In genomic region chr9:82750411-82750918, GRCh38 we compare ENCODE assay signal across 35 cellular contexts.
"Had no signal": no experiment of that assay in that cellular context is flagged by ENCODE, and none has a peak within 500 bp of the region (broad histone marks: within the 10 kb centered on the region; RNA-seq: fewer than 3 reads in every experiment).

No MANE protein-coding gene starts in this region.

- H3K4me1 Mint-ChIP-seq: activated B cell treated with CpG ODN at 0.5 μM for 24 hours; activated CD8-positive, alpha-beta memory T cell treated with anti-CD3 and anti-CD28 coated beads, Interleukin-2, amount 10 ng/mL, durations not matched to agents 7 days and 5 days; activated naive CD4-positive, alpha-beta T cell treated with anti-CD3 and anti-CD28 coated beads, Interleukin-2, amount 50 U/mL, for 24 hours; activated naive CD8-positive, alpha-beta T cell treated with anti-CD3 and anti-CD28 coated beads for 36 hours; activated naive CD8-positive, alpha-beta T cell treated with anti-CD3 and anti-CD28 coated beads, Interleukin-2, amount 50 U/mL, for 24 hours; endodermal cell had no signal

- H3K4me3 Mint-ChIP-seq: activated B cell treated with CpG ODN at 0.5 μM for 24 hours; activated CD8-positive, alpha-beta memory T cell treated with anti-CD3 and anti-CD28 coated beads, Interleukin-2, amount 10 ng/mL, durations not matched to agents 7 days and 5 days; activated CD8-positive, alpha-beta T cell treated with anti-CD3 and anti-CD28 coated beads, Interleukin-2, amount 10 ng/mL, durations not matched to agents 7 days and 5 days; activated naive CD4-positive, alpha-beta T cell treated with anti-CD3 and anti-CD28 coated beads for 36 hours; activated naive CD4-positive, alpha-beta T cell treated with anti-CD3 and anti-CD28 coated beads, Interleukin-2, amount 50 U/mL, for 24 hours; activated naive CD8-positive, alpha-beta T cell treated with anti-CD3 and anti-CD28 coated beads for 36 hours; activated naive CD8-positive, alpha-beta T cell treated with anti-CD3 and anti-CD28 coated beads, Interleukin-2, amount 50 U/mL, for 24 hours; activated T-helper 1 cell treated with anti-CD3 and anti-CD28 coated beads, Interleukin-12 subunit alpha, Interleukin-12 subunit beta, Interleukin-2, Interleukin-4 antibody, amounts not matched to agents 30 ng/mL and 10 ng/mL and 1 ng/mL, durations not matched to agents 14 hours and 24 hours and 36 hours; dendritic cell treated with granulocyte-macrophage colony-stimulating factor and Interleukin-4, amounts not matched to agents 40 ng/mL and 50 ng/mL, for 4 days; endodermal cell had no signal

- H3K9me3 ChIP-seq: adrenal gland, body of pancreas, gastrocnemius medialis, heart left ventricle had no signal

- H3K4me1 ChIP-seq: adrenal gland, body of pancreas, gastrocnemius medialis, heart left ventricle had no signal

- H3K36me3 ChIP-seq: adrenal gland, gastrocnemius medialis, heart left ventricle had no signal

- H3K27me3 Mint-ChIP-seq: activated B cell treated with CpG ODN at 0.5 μM for 24 hours; activated CD8-positive, alpha-beta memory T cell treated with anti-CD3 and anti-CD28 coated beads, Interleukin-2, amount 10 ng/mL, durations not matched to agents 7 days and 5 days; activated naive CD4-positive, alpha-beta T cell treated with anti-CD3 and anti-CD28 coated beads, Interleukin-2, amount 50 U/mL, for 24 hours; activated naive CD8-positive, alpha-beta T cell treated with anti-CD3 and anti-CD28 coated beads for 36 hours; activated naive CD8-positive, alpha-beta T cell treated with anti-CD3 and anti-CD28 coated beads, Interleukin-2, amount 50 U/mL, for 24 hours; dendritic cell treated with granulocyte-macrophage colony-stimulating factor and Interleukin-4, amounts not matched to agents 40 ng/mL and 50 ng/mL, for 4 days had no signal

- H3K9me3 Mint-ChIP-seq: activated B cell treated with CpG ODN at 0.5 μM for 24 hours; activated naive CD8-positive, alpha-beta T cell treated with anti-CD3 and anti-CD28 coated beads, Interleukin-2, amount 50 U/mL, for 24 hours; activated T-helper 1 cell treated with anti-CD3 and anti-CD28 coated beads, Interleukin-12 subunit alpha, Interleukin-12 subunit beta, Interleukin-2, Interleukin-4 antibody, amounts not matched to agents 30 ng/mL and 10 ng/mL and 1 ng/mL, durations not matched to agents 14 hours and 24 hours and 36 hours; activated T-helper 2 cell treated with anti-CD3 and anti-CD28 coated beads, Interferon-gamma antibody, Interleukin-2, Interleukin-4, amounts not matched to agents 10 μg/mL and 5 μg/mL and 100 μg/mL, durations not matched to agents 14 hours and 24 hours and 36 hours; dendritic cell treated with granulocyte-macrophage colony-stimulating factor and Interleukin-4, amounts not matched to agents 40 ng/mL and 50 ng/mL, for 4 days; endodermal cell had no signal

- H3K36me3 Mint-ChIP-seq: activated CD8-positive, alpha-beta memory T cell treated with anti-CD3 and anti-CD28 coated beads, Interleukin-2, amount 10 ng/mL, durations not matched to agents 7 days and 5 days; activated naive CD4-positive, alpha-beta T cell treated with anti-CD3 and anti-CD28 coated beads, Interleukin-2, amount 50 U/mL, for 24 hours; activated naive CD8-positive, alpha-beta T cell treated with anti-CD3 and anti-CD28 coated beads for 36 hours had no signal

- H3K27ac ChIP-seq: adrenal gland, body of pancreas, coronary artery, dorsolateral prefrontal cortex, gastrocnemius medialis, heart left ventricle, VCaP had no signal

- ATAC-seq: activated CD4-positive, CD25-positive, alpha-beta regulatory T cell treated with anti-CD3 and anti-CD28 coated beads, Interleukin-2, amount 50 U/mL, for 24 hours; activated CD8-positive, alpha-beta memory T cell treated with anti-CD3 and anti-CD28 coated beads, Interleukin-2, amount 10 ng/mL, durations not matched to agents 7 days and 5 days; activated CD8-positive, alpha-beta T cell treated with anti-CD3 and anti-CD28 coated beads, Interleukin-2, amount 10 ng/mL, durations not matched to agents 7 days and 5 days; activated naive CD8-positive, alpha-beta T cell treated with anti-CD3 and anti-CD28 coated beads, Interleukin-2, amount 50 U/mL, for 24 hours; body of pancreas; esophagus mucosa; gastrocnemius medialis; heart left ventricle had no signal

- DNase-seq: activated B cell treated with CpG ODN at 0.5 μM for 24 hours; activated CD4-positive, alpha-beta T cell treated with anti-CD3 and anti-CD28 coated beads for 48 hours; activated CD4-positive, alpha-beta T cell treated with anti-CD3 and anti-CD28 coated beads, Interleukin-2, amount 50 U/mL, for 1 hour; activated CD4-positive, alpha-beta T cell treated with anti-CD3 and anti-CD28 coated beads, Interleukin-2, amount 50 U/mL, for 48 hours; activated CD8-positive, alpha-beta memory T cell treated with anti-CD3 and anti-CD28 coated beads, Interleukin-2, amount 10 ng/mL, durations not matched to agents 7 days and 5 days; activated CD8-positive, alpha-beta memory T cell treated with anti-CD3 and anti-CD28 coated beads, Interleukin-2, amount 50 U/mL, for 4 hours; activated CD8-positive, alpha-beta T cell treated with anti-CD3 and anti-CD28 coated beads, Interleukin-2, amount 10 ng/mL, durations not matched to agents 7 days and 5 days; activated effector memory CD4-positive, alpha-beta T cell treated with anti-CD3 and anti-CD28 coated beads, Interleukin-2, amount 50 U/mL, for 16 hours; activated naive CD4-positive, alpha-beta T cell treated with anti-CD3 and anti-CD28 coated beads for 36 hours; activated naive CD8-positive, alpha-beta T cell treated with anti-CD3 and anti-CD28 coated beads for 36 hours; activated naive CD8-positive, alpha-beta T cell treated with anti-CD3 and anti-CD28 coated beads, Interleukin-2, amount 50 U/mL, for 24 hours; activated T-cell treated with anti-CD3 and anti-CD28 coated beads, Interleukin-2, amount 50 U/mL, for 1 hour; activated T-cell treated with anti-CD3 and anti-CD28 coated beads, Interleukin-2, amount 50 U/mL, for 48 hours; adrenal gland; amygdala; aorta; body of pancreas; central memory CD4-positive, alpha-beta T cell; cerebellar nuclear complex; dorsolateral prefrontal cortex; effector memory CD4-positive, alpha-beta T cell; endodermal cell; foreskin fibroblast; gastrocnemius medialis; glutamatergic neuron; heart left ventricle; T-helper 2 cell had no signal

- H3K27me3 ChIP-seq: adrenal gland, body of pancreas, dorsolateral prefrontal cortex, gastrocnemius medialis, heart left ventricle had no signal

- H3K4me3 ChIP-seq: adrenal gland, body of pancreas, coronary artery, dorsolateral prefrontal cortex, gastrocnemius medialis, heart left ventricle had no signal

- H3K27ac Mint-ChIP-seq: activated B cell treated with CpG ODN at 0.5 μM for 24 hours; activated CD8-positive, alpha-beta memory T cell treated with anti-CD3 and anti-CD28 coated beads, Interleukin-2, amount 10 ng/mL, durations not matched to agents 7 days and 5 days; activated CD8-positive, alpha-beta T cell treated with anti-CD3 and anti-CD28 coated beads, Interleukin-2, amount 10 ng/mL, durations not matched to agents 7 days and 5 days; activated naive CD4-positive, alpha-beta T cell treated with anti-CD3 and anti-CD28 coated beads for 36 hours; activated naive CD4-positive, alpha-beta T cell treated with anti-CD3 and anti-CD28 coated beads, Interleukin-2, amount 50 U/mL, for 24 hours; activated naive CD8-positive, alpha-beta T cell treated with anti-CD3 and anti-CD28 coated beads for 36 hours; activated naive CD8-positive, alpha-beta T cell treated with anti-CD3 and anti-CD28 coated beads, Interleukin-2, amount 50 U/mL, for 24 hours; activated T-helper 1 cell treated with anti-CD3 and anti-CD28 coated beads, Interleukin-12 subunit alpha, Interleukin-12 subunit beta, Interleukin-2, Interleukin-4 antibody, amounts not matched to agents 30 ng/mL and 10 ng/mL and 1 ng/mL, durations not matched to agents 14 hours and 24 hours and 36 hours; activated T-helper 2 cell treated with anti-CD3 and anti-CD28 coated beads, Interferon-gamma antibody, Interleukin-2, Interleukin-4, amounts not matched to agents 10 μg/mL and 5 μg/mL and 100 μg/mL, durations not matched to agents 14 hours and 24 hours and 36 hours; dendritic cell treated with granulocyte-macrophage colony-stimulating factor and Interleukin-4, amounts not matched to agents 40 ng/mL and 50 ng/mL, for 4 days; endodermal cell had no signal
